8 cellular contexts compared by ENCODE assay signal in genomic region chr6:166862978-166863530, GRCh38.
DNase-seq lines count a peak whose midpoint lies in the region; ATAC-seq and TF ChIP-seq lines count a peak whose summit lies in the region.

No MANE protein-coding gene starts in this region.

- no peaks in the 10 kb centered on the region for H3K36me3 ChIP-seq in duodenal mucosa (ENCODE audit: control insufficient read depth in 1 of 2, insufficient read depth in 2 of 2, low read length in 2 of 2)
- no peaks in the 10 kb centered on the region for H3K36me3 ChIP-seq in parathyroid adenoma (ENCODE audit: control insufficient read depth, insufficient read depth, low read length)

- DNase-seq in NAMALWA (ENCODE audit: low spot score) (no peak), EL (no peak), NCI-H128 (lab: John Stamatoyannopoulos, UW; ENCODE audit: unreplicated experiment) (no peak)
- DNase-seq in effector CD4-positive, alpha-beta T cell, result no peak

- H3K27ac ChIP-seq in duodenal mucosa (ENCODE audit: low read depth, low read length), result no peak overlapping the region
- no peak overlapping the region for H3K27ac ChIP-seq in parathyroid adenoma

- H3K4me3 ChIP-seq in duodenal mucosa (ENCODE audit: low read depth in 1 of 2, low read length in 2 of 2), result peak overlapping the region; percentile 51 to 66
- H3K4me3 ChIP-seq in parathyroid adenoma (ENCODE audit: low read depth, low read length), result peak overlapping the region; percentile 57

- H3K27me3 ChIP-seq in duodenal mucosa (ENCODE audit: control insufficient read depth in 1 of 2, insufficient read depth in 2 of 2, low read length in 2 of 2), result peaks cover 16 to 22% of the 10 kb centered on the region in 2 donors
- no peaks in the 10 kb centered on the region for H3K27me3 ChIP-seq in parathyroid adenoma (ENCODE audit: control insufficient read depth, insufficient read depth, low read length)

- ATAC-seq in GM18511 (IDR thresholded peaks at IDR 0.05; ENCODE audit: unreplicated experiment) (peak; percentile 39), HG02981 (IDR thresholded peaks at IDR 0.05; ENCODE audit: unreplicated experiment) (peak; percentile 38)

- H3K79me2 ChIP-seq in parathyroid adenoma, result no peaks in the 10 kb centered on the region

- H3K9ac ChIP-seq in duodenal mucosa (ENCODE audit: low read depth in 1 of 2, low read length in 2 of 2) (peak overlapping the region in 1 of 2 donors; percentile 19), parathyroid adenoma (no peak overlapping the region)

- TF ChIP-seq CTCF in parathyroid adenoma (IDR thresholded peaks at IDR 0.05), result no peak

- H3K4me2 ChIP-seq in parathyroid adenoma (ENCODE audit: low read length), result peak overlapping the region; percentile 72

- peak overlapping the region; percentile 87 for H2AFZ ChIP-seq in parathyroid adenoma

- H3K4me1 ChIP-seq in duodenal mucosa (ENCODE audit: control insufficient read depth in 1 of 2, insufficient read depth in 2 of 2, low read length in 2 of 2) (peaks cover 0 to 4% of the 10 kb centered on the region in 2 donors), parathyroid adenoma (peaks cover 3% of the 10 kb centered on the region)

- H3K9me3 ChIP-seq in duodenal mucosa (ENCODE audit: control insufficient read depth in 1 of 2, low read length in 2 of 2), result no peaks in the 10 kb centered on the region
- no peaks in the 10 kb centered on the region for H3K9me3 ChIP-seq in parathyroid adenoma (ENCODE audit: control insufficient read depth, low read length)
